ENCODE assay signal across 1 cellular context in the genomic region with DNA sequence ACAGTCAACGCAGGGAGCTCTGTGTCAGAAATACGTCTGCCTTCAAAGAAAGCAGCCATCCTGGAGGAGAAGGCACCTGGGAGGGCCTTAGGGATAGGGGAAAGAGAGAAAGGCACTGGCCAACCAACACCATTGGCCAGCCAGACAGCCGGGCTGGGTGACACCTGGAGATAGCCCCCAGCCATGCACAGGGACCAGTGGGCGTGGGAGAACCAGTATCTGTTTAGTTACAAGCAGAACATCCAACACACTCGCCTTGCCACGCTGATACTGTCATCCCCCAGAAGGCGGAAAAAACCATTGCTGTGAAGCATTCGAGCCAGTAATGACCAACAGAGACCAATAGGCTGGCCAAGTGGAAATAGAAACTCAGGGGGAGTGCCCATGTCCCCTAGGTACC.
TF ChIP-seq lines count a peak whose summit lies in the region.

No MANE protein-coding gene starts in this region.

TF ChIP-seq in endothelial cell of umbilical vein, 7 proteins besides CTCF, POLR2A, EP300 and RAD21:
- no peak for TF ChIP-seq MYC (IDR thresholded peaks at IDR 0.05; ENCODE audit: low read depth, low read length)
- no peak for TF ChIP-seq JUN (IDR thresholded peaks at IDR 0.05; ENCODE audit: borderline replicate concordance, insufficient read depth, insufficient read length, low read depth)
- TF ChIP-seq FOS (IDR thresholded peaks at IDR 0.05; ENCODE audit: borderline replicate concordance, insufficient read depth, low read length), result no peak
- TF ChIP-seq GATA2 (IDR thresholded peaks at IDR 0.05; ENCODE audit: insufficient read depth, insufficient read length, low read depth, low read length), result no peak
- TF ChIP-seq, protein P1, sequence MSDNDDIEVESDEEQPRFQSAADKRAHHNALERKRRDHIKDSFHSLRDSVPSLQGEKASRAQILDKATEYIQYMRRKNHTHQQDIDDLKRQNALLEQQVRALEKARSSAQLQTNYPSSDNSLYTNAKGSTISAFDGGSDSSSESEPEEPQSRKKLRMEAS (IDR thresholded peaks at IDR 0.05; ENCODE audit: insufficient read depth, insufficient read length), result no peak
- no peak for TF ChIP-seq EZH2 (IDR thresholded peaks at IDR 0.05; ENCODE audit: borderline replicate concordance, low read depth, low read length, severe bottlenecking)
- no peak for TF ChIP-seq POLR2AphosphoS5 (IDR thresholded peaks at IDR 0.05; ENCODE audit: insufficient read depth, low read depth, low read length)
